In the genomic region with DNA sequence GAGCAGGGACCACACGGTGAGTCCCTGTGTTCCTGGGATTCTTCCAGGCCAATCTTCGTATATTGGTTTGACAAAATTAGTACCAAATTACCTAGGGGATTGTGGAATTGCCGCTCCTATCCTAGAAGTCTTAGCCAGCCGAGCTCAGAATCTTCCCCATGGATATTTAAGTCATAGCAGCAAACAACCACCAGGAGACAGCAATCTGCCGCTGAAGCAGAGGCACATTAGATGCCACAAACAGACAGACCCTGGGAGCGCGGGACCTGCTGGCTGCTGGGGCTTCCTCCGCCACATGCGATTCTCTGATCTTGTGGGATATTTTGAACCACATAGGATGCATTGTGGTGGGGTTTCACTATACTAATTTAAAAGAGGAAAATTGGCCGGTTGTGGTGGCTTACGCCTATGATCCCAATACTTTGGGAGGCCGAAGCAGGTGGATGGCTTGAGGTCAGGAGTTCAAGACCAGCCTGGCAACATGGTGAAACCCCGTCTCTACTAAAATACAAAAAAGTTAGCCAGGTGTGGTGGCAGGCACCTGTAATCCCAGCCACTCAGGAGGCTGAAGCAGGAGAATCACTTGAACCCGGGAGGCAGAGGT, we compare ENCODE assay signal across 9 cellular contexts. TPM values are rescaled to one million over a fixed set of nuclear protein-coding genes. Genes with fewer than 3 reads are reported as not detected.
A peak's percentile ranks its signal among the peaks of the same experiment; 100 is the strongest.
DNase-seq lines count a peak whose midpoint lies in the region; ATAC-seq and TF ChIP-seq lines count a peak whose summit lies in the region.
"Had no signal": no experiment of that assay in that cellular context is flagged by ENCODE, and none has a peak within 500 bp of the region (broad histone marks: within the 10 kb centered on the region; RNA-seq: fewer than 3 reads in every experiment).

No MANE protein-coding gene starts in this region.

- DNase-seq in AG08395 (ENCODE audit: low spot score) (peak; percentile 35), left ventricle myocardium inferior (no peak), KG1 (lab: John Stamatoyannopoulos, UW) (no peak), putamen (ENCODE audit: low spot score) (no peak), stomach (no peak)

- H3K4me3 ChIP-seq in left ventricle myocardium inferior (no peak overlapping the region), stomach (no peak overlapping the region)
- H3K4me3 ChIP-seq: prostate gland had no signal

- H3K27ac ChIP-seq in left ventricle myocardium inferior (replicated peaks) (no peak overlapping the region), stomach (no peak overlapping the region)
- H3K27ac ChIP-seq: prostate gland had no signal

- 53 to 63% (median 59%) methylated on average over 14 of the region's 14 CpGs for WGBS in stomach, 5 donors

- H3K4me1 ChIP-seq in left ventricle myocardium inferior (no peaks in the 10 kb centered on the region), stomach (no peaks in the 10 kb centered on the region)
- H3K4me1 ChIP-seq: prostate gland had no signal

- ATAC-seq in SK-N-SH treated with all-trans-retinoic acid at 6 μM for 48 hours: peak; percentile 73
- no peak for ATAC-seq in HG03175 (IDR thresholded peaks at IDR 0.05; ENCODE audit: unreplicated experiment)

- H3K36me3 ChIP-seq in left ventricle myocardium inferior (no peaks in the 10 kb centered on the region), stomach (no peaks in the 10 kb centered on the region)
- H3K36me3 ChIP-seq: prostate gland had no signal

- H3K9me3 ChIP-seq in left ventricle myocardium inferior (replicated peaks) (peaks cover 10% of the 10 kb centered on the region), stomach (peaks cover 0 to 8% (median 5%) of the 10 kb centered on the region in 4 donors)
- H3K9me3 ChIP-seq: prostate gland had no signal

- intact Hi-C loops in left ventricle myocardium inferior (cut with micrococcal nuclease): no loop called here
- intact Hi-C loops in stomach (cut with DNase I; ENCODE audit: low total_unique reads): no loop called here

- TF ChIP-seq CTCF in GM12874 (IDR thresholded peaks at IDR 0.05; ENCODE audit: insufficient read depth, low read depth, low read length) (peak; percentile 41), left ventricle myocardium inferior (IDR thresholded peaks at IDR 0.05; ENCODE audit: borderline replicate concordance) (peak; percentile 60), stomach (IDR thresholded peaks at IDR 0.05) (no peak)

- no peak for TF ChIP-seq EP300 in stomach (IDR thresholded peaks at IDR 0.05)

- no peak for TF ChIP-seq POLR2A in stomach (IDR thresholded peaks at IDR 0.05)

- H3K27me3 ChIP-seq in left ventricle myocardium inferior (ENCODE audit: low read depth) (peaks cover 56% of the 10 kb centered on the region), stomach (peaks cover 0 to 51% (median 19%) of the 10 kb centered on the region in 3 donors)

TF ChIP-seq in SK-N-SH treated with all-trans-retinoic acid at 6 μM for 48 hours, 23 proteins besides CTCF, POLR2A, EP300 and RAD21:
- TF ChIP-seq PPARA (CRISPR knock-in tag; IDR thresholded peaks at IDR 0.05; ENCODE audit: borderline replicate concordance) (no peak), ZNF70 (CRISPR knock-in tag; IDR thresholded peaks at IDR 0.05) (no peak), BACH2 (CRISPR knock-in tag; IDR thresholded peaks at IDR 0.05; ENCODE audit: borderline replicate concordance) (no peak), ZNF565 (CRISPR knock-in tag; conservative IDR thresholded peaks at IDR 0.05; ENCODE audit: low read depth) (no peak), TCF4 (CRISPR knock-in tag; IDR thresholded peaks at IDR 0.05; ENCODE audit: borderline replicate concordance) (no peak), ZNF8 (CRISPR knock-in tag; IDR thresholded peaks at IDR 0.05) (no peak), ZC3H10 (CRISPR knock-in tag; IDR thresholded peaks at IDR 0.05) (no peak), ESRRG (CRISPR knock-in tag; IDR thresholded peaks at IDR 0.05) (no peak), CSDC2 (CRISPR knock-in tag; IDR thresholded peaks at IDR 0.05) (no peak), RARB (CRISPR knock-in tag; IDR thresholded peaks at IDR 0.05) (no peak), ARNTL (CRISPR knock-in tag; IDR thresholded peaks at IDR 0.05; ENCODE audit: borderline replicate concordance, low read depth) (no peak), OSR1 (CRISPR knock-in tag; IDR thresholded peaks at IDR 0.05) (no peak), POU6F1 (CRISPR knock-in tag; IDR thresholded peaks at IDR 0.05; ENCODE audit: borderline replicate concordance, low read depth) (no peak), TSHZ2 (CRISPR knock-in tag; IDR thresholded peaks at IDR 0.05) (no peak), TOX (CRISPR knock-in tag; IDR thresholded peaks at IDR 0.05; ENCODE audit: borderline replicate concordance) (no peak)
- TF ChIP-seq, protein P1, sequence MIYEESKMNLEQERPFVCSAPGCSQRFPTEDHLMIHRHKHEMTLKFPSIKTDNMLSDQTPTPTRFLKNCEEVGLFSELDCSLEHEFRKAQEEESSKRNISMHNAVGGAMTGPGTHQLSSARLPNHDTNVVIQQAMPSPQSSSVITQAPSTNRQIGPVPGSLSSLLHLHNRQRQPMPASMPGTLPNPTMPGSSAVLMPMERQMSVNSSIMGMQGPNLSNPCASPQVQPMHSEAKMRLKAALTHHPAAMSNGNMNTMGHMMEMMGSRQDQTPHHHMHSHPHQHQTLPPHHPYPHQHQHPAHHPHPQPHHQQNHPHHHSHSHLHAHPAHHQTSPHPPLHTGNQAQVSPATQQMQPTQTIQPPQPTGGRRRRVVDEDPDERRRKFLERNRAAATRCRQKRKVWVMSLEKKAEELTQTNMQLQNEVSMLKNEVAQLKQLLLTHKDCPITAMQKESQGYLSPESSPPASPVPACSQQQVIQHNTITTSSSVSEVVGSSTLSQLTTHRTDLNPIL (CRISPR knock-in tag; IDR thresholded peaks at IDR 0.05; ENCODE audit: low read depth): no peak
- TF ChIP-seq, protein P2, sequence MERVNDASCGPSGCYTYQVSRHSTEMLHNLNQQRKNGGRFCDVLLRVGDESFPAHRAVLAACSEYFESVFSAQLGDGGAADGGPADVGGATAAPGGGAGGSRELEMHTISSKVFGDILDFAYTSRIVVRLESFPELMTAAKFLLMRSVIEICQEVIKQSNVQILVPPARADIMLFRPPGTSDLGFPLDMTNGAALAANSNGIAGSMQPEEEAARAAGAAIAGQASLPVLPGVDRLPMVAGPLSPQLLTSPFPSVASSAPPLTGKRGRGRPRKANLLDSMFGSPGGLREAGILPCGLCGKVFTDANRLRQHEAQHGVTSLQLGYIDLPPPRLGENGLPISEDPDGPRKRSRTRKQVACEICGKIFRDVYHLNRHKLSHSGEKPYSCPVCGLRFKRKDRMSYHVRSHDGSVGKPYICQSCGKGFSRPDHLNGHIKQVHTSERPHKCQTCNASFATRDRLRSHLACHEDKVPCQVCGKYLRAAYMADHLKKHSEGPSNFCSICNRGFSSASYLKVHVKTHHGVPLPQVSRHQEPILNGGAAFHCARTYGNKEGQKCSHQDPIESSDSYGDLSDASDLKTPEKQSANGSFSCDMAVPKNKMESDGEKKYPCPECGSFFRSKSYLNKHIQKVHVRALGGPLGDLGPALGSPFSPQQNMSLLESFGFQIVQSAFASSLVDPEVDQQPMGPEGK (CRISPR knock-in tag; IDR thresholded peaks at IDR 0.05; ENCODE audit: borderline replicate concordance): no peak

RNA-seq across cellular contexts. Expression of gene ZBTB43, which starts 31.7 kb away (rescaled TPM):
- total RNA-seq in left ventricle myocardium inferior (30.2 TPM), stomach (100 to 1,000 TPM in 1 of 5 donors, 10 to 100 TPM in 3, 1 to 10 TPM in 1; 2.0 to 114 (median 15.5) TPM)
- 1 to 10 TPM; 1.8 to 2.9 (median 2.4) TPM for polyA plus RNA-seq in stomach

Comparison
In these comparisons a context has a peak if more than half of its experiments do, and no peak if none do; other contexts are left out.
1. CTCF ChIP-seq: peak in GM12874 (single experiment) and left ventricle myocardium inferior (single experiment); none in stomach (0 of 7).